Comparison of ENCODE assay signal across 8 cellular contexts in the genomic region with DNA sequence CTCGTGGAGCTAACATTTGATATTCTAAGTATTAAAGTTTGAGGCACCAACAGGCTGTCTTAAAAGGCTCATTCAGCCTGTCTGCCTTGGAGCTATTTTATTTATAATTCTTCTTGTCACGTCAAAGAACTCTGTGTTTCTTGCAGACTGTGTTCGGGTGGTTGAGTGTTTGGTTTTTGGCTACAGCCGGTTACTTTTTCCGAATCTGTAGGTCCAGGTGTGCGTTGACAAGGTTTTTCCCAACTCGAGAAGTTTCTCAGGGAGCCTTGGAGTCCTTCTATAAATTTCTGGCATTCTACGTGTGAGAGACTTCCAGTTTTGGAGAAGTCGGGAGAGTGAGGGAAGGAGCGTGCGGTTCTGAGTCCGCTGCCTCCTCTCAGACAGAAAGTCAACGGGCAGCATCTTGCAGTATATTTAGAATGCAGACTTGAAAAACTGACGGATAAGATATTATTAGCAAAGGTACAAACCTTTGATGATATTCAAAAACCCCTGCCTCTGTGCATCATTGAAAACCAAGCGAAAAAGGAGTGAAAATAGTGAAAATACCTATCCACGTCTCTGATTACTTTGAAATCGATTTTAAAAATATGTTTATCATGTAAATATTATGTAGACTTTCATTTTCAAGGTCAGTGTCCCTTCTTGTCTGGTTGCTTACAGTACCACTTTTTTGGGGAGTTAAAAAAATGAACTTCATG.
DNase-seq lines count a peak whose midpoint lies in the region; ATAC-seq, FAIRE-seq and TF ChIP-seq lines count a peak whose summit lies in the region.

No MANE protein-coding gene starts in this region.

- H3K36me3 ChIP-seq in adrenal gland (replicated peaks in 1 of 2) (no peaks in the 10 kb centered on the region), subcutaneous abdominal adipose tissue (ENCODE audit: control insufficient read depth in 5 of 5, insufficient read depth in 5 of 5, low read length in 5 of 5) (peaks cover 0 to 5% (median 0%) of the 10 kb centered on the region in 5 donors)

- TF ChIP-seq POLR2A in adrenal gland (IDR thresholded peaks at IDR 0.05), result no peak

- peaks cover 35 to 63% of the 10 kb centered on the region in 2 donors for H3K4me1 ChIP-seq in adrenal gland (replicated peaks in 1 of 2)
- H3K4me1 ChIP-seq in subcutaneous abdominal adipose tissue (ENCODE audit: control insufficient read depth in 5 of 5, insufficient read depth in 5 of 5, low read length in 5 of 5), result peaks cover 11 to 86% (median 77%) of the 10 kb centered on the region in 5 donors

- peak; percentile 42 for DNase-seq in HT1080 (ENCODE audit: low read depth)
- DNase-seq in adrenal gland, result peak in 4 of 7 donors; percentile 0 to 52 (median 14)
- peak; percentile 13 for DNase-seq in left cardiac atrium
- DNase-seq in RCC 7860 (ENCODE audit: low spot score), result no peak
- no peak for DNase-seq in NCI-H2029 (lab: John Stamatoyannopoulos, UW)
- no peak for DNase-seq in urothelium cell line (ENCODE audit: low spot score)

- peak overlapping the region in 3 of 5 donors; percentile 64 to 99 (median 98) for H3K27ac ChIP-seq in adrenal gland
- peak overlapping the region; percentile 100 for H3K27ac ChIP-seq in subcutaneous abdominal adipose tissue (ENCODE audit: low read depth, low read length)

- H3K4me3 ChIP-seq in adrenal gland (no peak overlapping the region), subcutaneous abdominal adipose tissue (ENCODE audit: low read depth in 1 of 5, low read length in 5 of 5) (peak overlapping the region; percentile 31 to 70 (median 47))

- no peak for TF ChIP-seq CTCF in adrenal gland (IDR thresholded peaks at IDR 0.05)

- WGBS in adrenal gland, 4 donors, result 60 to 74% (median 63%) methylated on average over 17 of the region's 17 CpGs

- H3K27me3 ChIP-seq in adrenal gland (no peaks in the 10 kb centered on the region), subcutaneous abdominal adipose tissue (ENCODE audit: control insufficient read depth in 5 of 5, insufficient read depth in 4 of 5, low read length in 5 of 5) (no peaks in the 10 kb centered on the region)

- peak overlapping the region; percentile 32 to 96 (median 64) for H3K9ac ChIP-seq in subcutaneous abdominal adipose tissue (ENCODE audit: low read length in 5 of 5)

- no peak for FAIRE-seq in RCC 7860 (lab: Jason Lieb, UNC)
- no peak for FAIRE-seq in urothelium cell line (lab: Jason Lieb, UNC)

- intact Hi-C loops in adrenal gland (cut with DNase I), result no loop called here
- intact Hi-C loops in left cardiac atrium (cut with DNase I), result no loop called here

- ATAC-seq in left cardiac atrium (no peak), GM21619 (IDR thresholded peaks at IDR 0.05; ENCODE audit: unreplicated experiment) (no peak)

- H3K9me3 ChIP-seq in adrenal gland (replicated peaks in 1 of 3), result no peaks in the 10 kb centered on the region
- no peaks in the 10 kb centered on the region for H3K9me3 ChIP-seq in subcutaneous abdominal adipose tissue (ENCODE audit: control insufficient read depth in 5 of 5, low read length in 5 of 5)

Comparison
In these comparisons a context has a peak if more than half of its experiments do, and no peak if none do; other contexts are left out.
1. DNase-seq: peak in HT1080 (single experiment), adrenal gland (4 of 7) and left cardiac atrium (single experiment); none in RCC 7860 (single experiment), NCI-H2029 (single experiment) and urothelium cell line (single experiment).
2. H3K4me3 ChIP-seq: peak in subcutaneous abdominal adipose tissue (5 of 5); none in adrenal gland (0 of 4).